ENCODE assay signal across 19 cellular contexts in genomic region chr1:24902471-24902891, GRCh38. TPM values are rescaled to one million over a fixed set of nuclear protein-coding genes. Genes with fewer than 3 reads are reported as not detected.
DNase-seq lines count a peak whose midpoint lies in the region; ATAC-seq and TF ChIP-seq lines count a peak whose summit lies in the region.
"Had no signal": no experiment of that assay in that cellular context is flagged by ENCODE, and none has a peak within 500 bp of the region (broad histone marks: within the 10 kb centered on the region; RNA-seq: fewer than 3 reads in every experiment).

No MANE protein-coding gene starts in this region.

- no peak overlapping the region for H3K4me3 ChIP-seq in osteoblast (ENCODE audit: insufficient read depth, low read length)
- H3K4me3 ChIP-seq: ascending aorta, prostate gland, smooth muscle cell, transverse colon had no signal

- H3K9me3 Mint-ChIP-seq in activated T-cell treated with anti-CD3 and anti-CD28 coated beads, Interleukin-2, amount 50 U/mL, for 24 hours: no peaks in the 10 kb centered on the region
- H3K9me3 Mint-ChIP-seq in activated naive CD8-positive, alpha-beta T cell treated with anti-CD3 and anti-CD28 coated beads, Interleukin-2, amount 50 U/mL, for 24 hours: no peaks in the 10 kb centered on the region
- H3K9me3 Mint-ChIP-seq: CD4-positive, alpha-beta T cell; naive B cell had no signal

- H3K27me3 ChIP-seq in osteoblast (ENCODE audit: insufficient read depth, low read length): no peaks in the 10 kb centered on the region
- H3K27me3 ChIP-seq: ascending aorta, transverse colon had no signal

- ATAC-seq in activated naive CD8-positive, alpha-beta T cell treated with anti-CD3 and anti-CD28 coated beads, Interleukin-2, amount 50 U/mL, for 24 hours: no peak
- ATAC-seq in GM18870 (IDR thresholded peaks at IDR 0.05; ENCODE audit: unreplicated experiment): no peak
- ATAC-seq: activated CD4-positive, alpha-beta T cell treated with anti-CD3 and anti-CD28 coated beads for 36 hours had no signal

- no peaks in the 10 kb centered on the region for H3K4me1 ChIP-seq in osteoblast (ENCODE audit: insufficient read depth, low read length)
- H3K4me1 ChIP-seq: ascending aorta, prostate gland had no signal

- no peaks in the 10 kb centered on the region for H4K20me1 ChIP-seq in osteoblast (ENCODE audit: insufficient read depth, low read length)

- H3K4me3 Mint-ChIP-seq in activated T-cell treated with anti-CD3 and anti-CD28 coated beads, Interleukin-2, amount 50 U/mL, for 24 hours: no peak overlapping the region
- H3K4me3 Mint-ChIP-seq in activated naive CD8-positive, alpha-beta T cell treated with anti-CD3 and anti-CD28 coated beads, Interleukin-2, amount 50 U/mL, for 24 hours: peak overlapping the region; percentile 29
- H3K4me3 Mint-ChIP-seq: activated CD4-positive, alpha-beta T cell treated with anti-CD3 and anti-CD28 coated beads for 36 hours; CD4-positive, alpha-beta T cell; naive B cell had no signal

- H3K36me3 Mint-ChIP-seq in activated T-cell treated with anti-CD3 and anti-CD28 coated beads, Interleukin-2, amount 50 U/mL, for 24 hours (ENCODE audit: low read depth): peaks cover 81% of the 10 kb centered on the region
- peaks cover 49% of the 10 kb centered on the region for H3K36me3 Mint-ChIP-seq in activated naive CD8-positive, alpha-beta T cell treated with anti-CD3 and anti-CD28 coated beads, Interleukin-2, amount 50 U/mL, for 24 hours (ENCODE audit: low read depth)

- H3K27me3 Mint-ChIP-seq in activated T-cell treated with anti-CD3 and anti-CD28 coated beads, Interleukin-2, amount 50 U/mL, for 24 hours: no peaks in the 10 kb centered on the region
- peaks cover 2% of the 10 kb centered on the region for H3K27me3 Mint-ChIP-seq in activated naive CD8-positive, alpha-beta T cell treated with anti-CD3 and anti-CD28 coated beads, Interleukin-2, amount 50 U/mL, for 24 hours
- H3K27me3 Mint-ChIP-seq: activated CD4-positive, alpha-beta T cell treated with anti-CD3 and anti-CD28 coated beads for 36 hours; CD4-positive, alpha-beta T cell; naive B cell had no signal

- H3K36me3 ChIP-seq in osteoblast (ENCODE audit: insufficient read depth, low read length): no peaks in the 10 kb centered on the region
- H3K36me3 ChIP-seq: prostate gland, transverse colon had no signal

- H3K4me2 ChIP-seq in osteoblast (ENCODE audit: insufficient read depth, low read length): no peak overlapping the region
- H3K4me2 ChIP-seq: smooth muscle cell had no signal

- H3K27ac ChIP-seq in osteoblast (ENCODE audit: low read depth, low read length): no peak overlapping the region
- H3K27ac ChIP-seq: ascending aorta, prostate gland, transverse colon had no signal

- in situ Hi-C loops in GM13977 (cut with MboI; ENCODE audit: low pct_unique_long_range_greater_than_20kb, low sequenced_read_pairs, unreplicated experiment): no loop called here

- no peak for TF ChIP-seq CTCF in GM13977 (IDR thresholded peaks at IDR 0.05; ENCODE audit: extremely low read depth, insufficient read depth, missing control alignments)
- TF ChIP-seq CTCF in osteoblast (IDR thresholded peaks at IDR 0.05; ENCODE audit: extremely low read depth, low read depth, low read length): no peak

- H3K9me3 ChIP-seq in osteoblast (ENCODE audit: low read depth, low read length): no peaks in the 10 kb centered on the region
- H3K9me3 ChIP-seq: ascending aorta, prostate gland, transverse colon had no signal

- H3K27ac Mint-ChIP-seq in activated T-cell treated with anti-CD3 and anti-CD28 coated beads, Interleukin-2, amount 50 U/mL, for 24 hours: peak overlapping the region; percentile 86
- peak overlapping the region; percentile 79 for H3K27ac Mint-ChIP-seq in activated naive CD8-positive, alpha-beta T cell treated with anti-CD3 and anti-CD28 coated beads, Interleukin-2, amount 50 U/mL, for 24 hours
- H3K27ac Mint-ChIP-seq: activated CD4-positive, alpha-beta T cell treated with anti-CD3 and anti-CD28 coated beads for 36 hours; CD4-positive, alpha-beta T cell had no signal

- peaks cover 36% of the 10 kb centered on the region for H3K4me1 Mint-ChIP-seq in activated T-cell treated with anti-CD3 and anti-CD28 coated beads, Interleukin-2, amount 50 U/mL, for 24 hours (ENCODE audit: low read depth)
- peaks cover 58% of the 10 kb centered on the region for H3K4me1 Mint-ChIP-seq in activated naive CD8-positive, alpha-beta T cell treated with anti-CD3 and anti-CD28 coated beads, Interleukin-2, amount 50 U/mL, for 24 hours

- H2AFZ ChIP-seq in osteoblast (ENCODE audit: low read length): no peak overlapping the region

- DNase-seq in activated T-cell treated with anti-CD3 and anti-CD28 coated beads, Interleukin-2, amount 50 U/mL, for 24 hours: no peak
- no peak for DNase-seq in activated T-cell treated with anti-CD3 and anti-CD28 coated beads for 4 hours
- DNase-seq in GM13977 (ENCODE audit: low spot score): peak; percentile 25
- peak; percentile 11 for DNase-seq in activated naive CD8-positive, alpha-beta T cell treated with anti-CD3 and anti-CD28 coated beads, Interleukin-2, amount 50 U/mL, for 24 hours
- DNase-seq in osteoblast (ENCODE audit: insufficient read length, low spot score, missing footprints): peak; percentile 67
- DNase-seq in NCI-H1694 treated with DMSO at 0.1 percent for 48 hours (lab: John Stamatoyannopoulos, UW): no peak
- no peak for DNase-seq in HCEC 1CT
- DNase-seq: naive B cell, NCI-H1436 treated with DMSO at 0.1 percent for 48 hours, NCI-H2227 treated with DMSO at 0.1 percent for 48 hours had no signal

- no peaks in the 10 kb centered on the region for H3K79me2 ChIP-seq in osteoblast (ENCODE audit: insufficient read depth, low read length)

RNA-seq across cellular contexts. Expression of gene RUNX3, which starts 27.6 kb away (rescaled TPM):
- total RNA-seq in osteoblast: 1.8 and 3.6 TPM in 2 replicates
- total RNA-seq: lung microvascular endothelial cell, MCF 10A had no signal

Comparison
In these comparisons a context has a peak if more than half of its experiments do, and no peak if none do; other contexts are left out.
1. DNase-seq: peak in GM13977 (single experiment), activated naive CD8-positive, alpha-beta T cell treated with anti-CD3 and anti-CD28 coated beads, Interleukin-2, amount 50 U/mL, for 24 hours (single experiment) and osteoblast (single experiment); none in activated T-cell treated with anti-CD3 and anti-CD28 coated beads, Interleukin-2, amount 50 U/mL, for 24 hours (single experiment), activated T-cell treated with anti-CD3 and anti-CD28 coated beads for 4 hours (single experiment), NCI-H1694 treated with DMSO at 0.1 percent for 48 hours (single experiment) and HCEC 1CT (single experiment).